8 cellular contexts compared by ENCODE assay signal in genomic region chr11:47980093-47980906, GRCh38. TPM values are rescaled to one million over a fixed set of nuclear protein-coding genes. Genes with fewer than 3 reads are reported as not detected.
DNase-seq lines count a peak whose midpoint lies in the region; ATAC-seq and TF ChIP-seq lines count a peak whose summit lies in the region.

TSS of gene PTPRJ (plus strand) at chr11:47980559. CDS start at chr11:47980913, 354 bp downstream.

- DNase-seq in AG04450 (ENCODE audit: low read depth, low spot score) (no peak), RWPE2 (ENCODE audit: low spot score) (no peak), glutamatergic neuron (peak; percentile 70), nucleus accumbens (lab: John Stamatoyannopoulos, UW) (peak in 50 of 56 donors; percentile 30 to 81 (median 64))

- H3K9me3 ChIP-seq in AG04450 (ENCODE audit: control insufficient read depth, insufficient read depth, low read length) = no peaks in the 10 kb centered on the region; the same call in 1 of the 2 replicates
- no peaks in the 10 kb centered on the region for H3K9me3 ChIP-seq in RWPE2 (ENCODE audit: severe bottlenecking)

- H3K27ac ChIP-seq in AG04450 (ENCODE audit: low read depth, low read length) = peak within 1 kb of the TSS; percentile 47
- no peak within 1 kb of the TSS for H3K27ac ChIP-seq in RWPE2 (ENCODE audit: poor library complexity, severe bottlenecking)
- no peak within 1 kb of the TSS for H3K27ac ChIP-seq in urinary bladder (ENCODE audit: low read depth)

- H3K4me3 ChIP-seq in AG04450 (ENCODE audit: low read depth, low read length) (peak within 1 kb of the TSS; percentile 64), RWPE2 (ENCODE audit: severe bottlenecking) (peak within 1 kb of the TSS; percentile 98), urinary bladder (ENCODE audit: low read depth, low read length) (peak within 1 kb of the TSS; percentile 94)

- CTCF ChIA-PET in AG04450 (lab: Charles Lee) = no interaction called here

- POLR2A ChIA-PET in AG04450 (lab: Yijun Ruan, JAX) = interaction anchor here (0.6 to 1.3 kb wide), 4 partner anchors 20 to 83 kb away, joined by 4 to 5 read pairs (median 5); no protein-coding TSS in a partner anchor

- peak within 1 kb of the TSS; percentile 91 for H3K4me3 Mint-ChIP-seq in activated naive CD4-positive, alpha-beta T cell treated with anti-CD3 and anti-CD28 coated beads, Interleukin-2, amount 50 U/mL, for 24 hours
- H3K4me3 Mint-ChIP-seq in glutamatergic neuron (ENCODE audit: unreplicated experiment) = peak within 1 kb of the TSS; percentile 26

- H3K27me3 Mint-ChIP-seq in activated naive CD4-positive, alpha-beta T cell treated with anti-CD3 and anti-CD28 coated beads, Interleukin-2, amount 50 U/mL, for 24 hours = no peaks in the 10 kb centered on the region
- peaks cover 7% of the 10 kb centered on the region for H3K27me3 Mint-ChIP-seq in glutamatergic neuron (ENCODE audit: unreplicated experiment)

- WGBS in urinary bladder = 1% methylated on average over 109 of the region's 110 CpGs

- H3K27me3 ChIP-seq in AG04450 (ENCODE audit: control insufficient read depth, insufficient read depth, low read length) (no peaks in the 10 kb centered on the region), RWPE2 (ENCODE audit: insufficient read depth, poor library complexity, severe bottlenecking) (no peaks in the 10 kb centered on the region)

- no peaks in the 10 kb centered on the region for H3K36me3 Mint-ChIP-seq in activated naive CD4-positive, alpha-beta T cell treated with anti-CD3 and anti-CD28 coated beads, Interleukin-2, amount 50 U/mL, for 24 hours
- H3K36me3 Mint-ChIP-seq in glutamatergic neuron (ENCODE audit: unreplicated experiment) = no peaks in the 10 kb centered on the region

- H3K36me3 ChIP-seq in RWPE2 (ENCODE audit: low read depth) (no peaks in the 10 kb centered on the region), urinary bladder (ENCODE audit: insufficient read depth) (no peaks in the 10 kb centered on the region)

- H3K9me3 Mint-ChIP-seq in activated naive CD4-positive, alpha-beta T cell treated with anti-CD3 and anti-CD28 coated beads, Interleukin-2, amount 50 U/mL, for 24 hours = no peaks in the 10 kb centered on the region
- peaks cover 2% of the 10 kb centered on the region for H3K9me3 Mint-ChIP-seq in glutamatergic neuron (ENCODE audit: unreplicated experiment)

- H3K27ac Mint-ChIP-seq in activated naive CD4-positive, alpha-beta T cell treated with anti-CD3 and anti-CD28 coated beads, Interleukin-2, amount 50 U/mL, for 24 hours = peak within 1 kb of the TSS; percentile 31
- H3K27ac Mint-ChIP-seq in glutamatergic neuron (ENCODE audit: unreplicated experiment) = no peak within 1 kb of the TSS

- ATAC-seq in GM18909 (IDR thresholded peaks at IDR 0.05; ENCODE audit: poor library complexity, unreplicated experiment) (peak; percentile 56), HG03196 (IDR thresholded peaks at IDR 0.05; ENCODE audit: unreplicated experiment) (peak; percentile 39), RWPE2 (ENCODE audit: low read depth) (peak; percentile 30)

- H3K4me1 Mint-ChIP-seq in activated naive CD4-positive, alpha-beta T cell treated with anti-CD3 and anti-CD28 coated beads, Interleukin-2, amount 50 U/mL, for 24 hours = peaks cover 31% of the 10 kb centered on the region
- no peaks in the 10 kb centered on the region for H3K4me1 Mint-ChIP-seq in glutamatergic neuron (ENCODE audit: low read depth, unreplicated experiment)

- TF ChIP-seq CTCF in AG04450 (IDR thresholded peaks at IDR 0.05; ENCODE audit: low read depth, low read length) = no peak
- no peak for TF ChIP-seq CTCF in RWPE2 (IDR thresholded peaks at IDR 0.05; ENCODE audit: poor library complexity, severe bottlenecking)
- no peak for TF ChIP-seq CTCF in glutamatergic neuron (IDR thresholded peaks at IDR 0.05; ENCODE audit: partially characterized antibody, unreplicated experiment)

- H3K4me1 ChIP-seq in RWPE2 (ENCODE audit: insufficient read depth, poor library complexity, severe bottlenecking) = no peaks in the 10 kb centered on the region
- H3K4me1 ChIP-seq in urinary bladder (ENCODE audit: insufficient read depth) = peaks cover 3% of the 10 kb centered on the region

RNA-seq across cellular contexts. Expression of gene PTPRJ, which starts in this region (rescaled TPM):
- polyA plus RNA-seq in AG04450 (2011; rRNA removed) (5.2 and 6.2 TPM in 2 replicates), urinary bladder (3.1 TPM)
- 12.0 and 13.4 TPM in 2 replicates for polyA minus RNA-seq in AG04450 (2011; rRNA and poly(A)+ RNA removed)
- total RNA-seq in glutamatergic neuron (ENCODE audit: unreplicated experiment) (2.4 TPM), urinary bladder (18.2 TPM)

Comparison
In these comparisons a context has a peak if more than half of its experiments do, and no peak if none do; other contexts are left out.
1. DNase-seq: peak in glutamatergic neuron (single experiment) and nucleus accumbens (50 of 56); none in AG04450 (single experiment) and RWPE2 (single experiment).
2. Peak in every context shown above with its lines, with median percentiles within 50 percentile points of each other: H3K4me3 ChIP-seq and ATAC-seq.